Comparison of ENCODE assay signal across 11 cellular contexts in genomic region chr1:218380125-218380977, GRCh38. TPM values are rescaled to one million over a fixed set of nuclear protein-coding genes. Genes with fewer than 3 reads are reported as not detected.
DNase-seq lines count a peak whose midpoint lies in the region; ATAC-seq and TF ChIP-seq lines count a peak whose summit lies in the region.
"Had no signal": no experiment of that assay in that cellular context is flagged by ENCODE, and none has a peak within 500 bp of the region (broad histone marks: within the 10 kb centered on the region; RNA-seq: fewer than 3 reads in every experiment).

No MANE protein-coding gene starts in this region.

- H3K4me3 Mint-ChIP-seq in activated naive CD4-positive, alpha-beta T cell treated with anti-CD3 and anti-CD28 coated beads for 36 hours: no peak overlapping the region
- H3K4me3 Mint-ChIP-seq: activated naive CD8-positive, alpha-beta T cell treated with anti-CD3 and anti-CD28 coated beads, Interleukin-2, amount 50 U/mL, for 24 hours; memory B cell had no signal

- DNase-seq in Daoy (ENCODE audit: low read depth): peak; percentile 80
- peak; percentile 66 for DNase-seq in NCI-H345 (lab: John Stamatoyannopoulos, UW)
- DNase-seq in epithelial cell of prostate (ENCODE audit: low read depth, low spot score): peak; percentile 56
- no peak for DNase-seq in omental fat pad (ENCODE audit: low spot score)
- DNase-seq in activated naive CD4-positive, alpha-beta T cell treated with anti-CD3 and anti-CD28 coated beads for 36 hours: no peak
- DNase-seq in stimulated activated CD4-positive, alpha-beta T cell treated with anti-CD3 and anti-CD28 coated beads, Interleukin-12 subunit alpha, Interleukin-12 subunit beta, amount 100 ng/mL, for 4 hours: no peak
- DNase-seq: activated naive CD8-positive, alpha-beta T cell treated with anti-CD3 and anti-CD28 coated beads, Interleukin-2, amount 50 U/mL, for 24 hours; T-helper 9 cell had no signal

- no peaks in the 10 kb centered on the region for H3K9me3 Mint-ChIP-seq in activated naive CD4-positive, alpha-beta T cell treated with anti-CD3 and anti-CD28 coated beads for 36 hours
- H3K9me3 Mint-ChIP-seq: activated naive CD8-positive, alpha-beta T cell treated with anti-CD3 and anti-CD28 coated beads, Interleukin-2, amount 50 U/mL, for 24 hours; memory B cell had no signal

- H3K27ac ChIP-seq in epithelial cell of prostate: peak overlapping the region; percentile 47

- ATAC-seq in omental fat pad (ENCODE audit: low FRiP score) (peak; percentile 94), HG03432 (IDR thresholded peaks at IDR 0.05; ENCODE audit: unreplicated experiment) (no peak), GM21381 (IDR thresholded peaks at IDR 0.05; ENCODE audit: unreplicated experiment) (no peak)
- ATAC-seq: activated naive CD8-positive, alpha-beta T cell treated with anti-CD3 and anti-CD28 coated beads, Interleukin-2, amount 50 U/mL, for 24 hours had no signal

- H3K27ac Mint-ChIP-seq in activated naive CD4-positive, alpha-beta T cell treated with anti-CD3 and anti-CD28 coated beads for 36 hours: no peak overlapping the region
- H3K27ac Mint-ChIP-seq: activated naive CD8-positive, alpha-beta T cell treated with anti-CD3 and anti-CD28 coated beads, Interleukin-2, amount 50 U/mL, for 24 hours; memory B cell had no signal

- peaks cover 55% of the 10 kb centered on the region for H3K27me3 Mint-ChIP-seq in activated naive CD4-positive, alpha-beta T cell treated with anti-CD3 and anti-CD28 coated beads for 36 hours (ENCODE audit: low read depth)

- no peaks in the 10 kb centered on the region for H3K36me3 Mint-ChIP-seq in activated naive CD4-positive, alpha-beta T cell treated with anti-CD3 and anti-CD28 coated beads for 36 hours (ENCODE audit: low read depth)
- H3K36me3 Mint-ChIP-seq: memory B cell had no signal

- no peak for TF ChIP-seq CTCF in omental fat pad (IDR thresholded peaks at IDR 0.05)

- CTCF ChIA-PET in activated naive CD4-positive, alpha-beta T cell treated with anti-CD3 and anti-CD28 coated beads for 36 hours (lab: Charles Lee): interaction anchor here (0.7 kb wide), 1 partner anchor 39 kb away, joined by 3 read pairs; no protein-coding TSS in a partner anchor

- intact Hi-C loops in activated naive CD4-positive, alpha-beta T cell treated with anti-CD3 and anti-CD28 coated beads for 36 hours (cut with micrococcal nuclease): no loop called here

- H3K4me1 Mint-ChIP-seq in activated naive CD4-positive, alpha-beta T cell treated with anti-CD3 and anti-CD28 coated beads for 36 hours (ENCODE audit: low read depth): peaks cover 14% of the 10 kb centered on the region

RNA-seq across cellular contexts. Expression of gene TGFB2, which starts 35.2 kb away (rescaled TPM):
- 12.6 and 18.2 TPM in 2 replicates for total RNA-seq in Daoy (2014; rRNA removed; shearing (Covaris generic))
- 1 to 10 TPM; 3.1 to 9.1 (median 4.1) TPM for total RNA-seq in omental fat pad
- under 1 TPM in 1 of 2 experiments, not detected in 1; 0.14 TPM for total RNA-seq in activated naive CD4-positive, alpha-beta T cell treated with anti-CD3 and anti-CD28 coated beads for 36 hours

Comparison
In these comparisons a context has a peak if more than half of its experiments do, and no peak if none do; other contexts are left out.
1. DNase-seq: peak in Daoy (single experiment), NCI-H345 (single experiment) and epithelial cell of prostate (single experiment); none in omental fat pad (single experiment), activated naive CD4-positive, alpha-beta T cell treated with anti-CD3 and anti-CD28 coated beads for 36 hours (single experiment) and stimulated activated CD4-positive, alpha-beta T cell treated with anti-CD3 and anti-CD28 coated beads, Interleukin-12 subunit alpha, Interleukin-12 subunit beta, amount 100 ng/mL, for 4 hours (single experiment).